ENCODE assay signal across 11 cellular contexts in genomic region chr19:10924597-10924996, GRCh38.
"Had no signal": no experiment of that assay in that cellular context is flagged by ENCODE, and none has a peak within 500 bp of the region (broad histone marks: within the 10 kb centered on the region; RNA-seq: fewer than 3 reads in every experiment).

No MANE protein-coding gene starts in this region.

- ATAC-seq: left lung; naive thymus-derived CD8-positive, alpha-beta T cell; right lobe of liver had no signal

- H3K9me3 Mint-ChIP-seq: naive thymus-derived CD8-positive, alpha-beta T cell had no signal

- H3K9me3 ChIP-seq: left lung, right lobe of liver, thoracic aorta had no signal

- H3K27me3 Mint-ChIP-seq: naive thymus-derived CD8-positive, alpha-beta T cell had no signal

- DNase-seq: activated CD4-positive, alpha-beta T cell treated with anti-CD3 and anti-CD28 coated beads, Interleukin-2, amount 50 U/mL, for 48 hours; activated naive CD4-positive, alpha-beta T cell; caudate nucleus; foreskin fibroblast; hypothalamus; kidney; left lung; naive thymus-derived CD8-positive, alpha-beta T cell; occipital lobe; right lobe of liver had no signal
